Comparison of ENCODE assay signal across 13 cellular contexts in genomic region chr18:55419132-55419938, GRCh38.
A peak's percentile ranks its signal among the peaks of the same experiment; 100 is the strongest.
DNase-seq lines count a peak whose midpoint lies in the region; ATAC-seq, FAIRE-seq and TF ChIP-seq lines count a peak whose summit lies in the region.
"Had no signal": no experiment of that assay in that cellular context is flagged by ENCODE, and none has a peak within 500 bp of the region (broad histone marks: within the 10 kb centered on the region; RNA-seq: fewer than 3 reads in every experiment).

No MANE protein-coding gene starts in this region.

- ATAC-seq in activated B cell treated with CpG ODN at 0.5 μM for 24 hours (ENCODE audit: low read depth) (no peak), HG03280 (IDR thresholded peaks at IDR 0.05; ENCODE audit: unreplicated experiment) (no peak), left lobe of liver (no peak)
- ATAC-seq: stimulated activated effector memory CD8-positive, alpha-beta T cell treated with anti-CD3 and anti-CD28 coated beads, Interleukin-12 subunit alpha, Interleukin-12 subunit beta, amount 100 ng/mL, for 72 hours had no signal

- H3K27me3 ChIP-seq in HUES64 (ENCODE audit: insufficient read depth, low read length): no peaks in the 10 kb centered on the region

- no peak overlapping the region for H3K9ac ChIP-seq in HUES64 (ENCODE audit: low read depth, low read length)

- no peaks in the 10 kb centered on the region for H3K36me3 Mint-ChIP-seq in activated B cell treated with CpG ODN at 0.5 μM for 24 hours (ENCODE audit: low read depth)
- H3K36me3 Mint-ChIP-seq: stimulated activated effector memory CD8-positive, alpha-beta T cell treated with anti-CD3 and anti-CD28 coated beads, Interleukin-12 subunit alpha, Interleukin-12 subunit beta, amount 100 ng/mL, for 72 hours had no signal

- H3K9me3 Mint-ChIP-seq in activated B cell treated with CpG ODN at 0.5 μM for 24 hours: no peaks in the 10 kb centered on the region

- DNase-seq in activated B cell treated with CpG ODN at 0.5 μM for 24 hours (no peak), superior temporal gyrus (ENCODE audit: extremely low spot score) (peak; percentile 72), ACHN (no peak), left lobe of liver (ENCODE audit: low spot score) (no peak), UCSD-AML1 (lab: John Stamatoyannopoulos, UW; ENCODE audit: unreplicated experiment) (no peak)
- DNase-seq: activated CD8-positive, alpha-beta memory T cell treated with anti-CD3 and anti-CD28 coated beads, Interleukin-2, amount 50 U/mL, for 4 hours; DMS79 treated with DMSO at 0.1 percent for 48 hours; NCI-H2227 treated with DMSO at 0.1 percent for 48 hours; T-helper 1 cell had no signal

- no peaks in the 10 kb centered on the region for H3K36me3 ChIP-seq in HUES64 (ENCODE audit: insufficient read depth, low read length)

- TF ChIP-seq CTCF in activated B cell treated with CpG ODN at 0.5 μM for 24 hours (IDR thresholded peaks at IDR 0.05): no peak

- intact Hi-C loops in activated B cell treated with CpG ODN at 0.5 μM for 24 hours (cut with micrococcal nuclease): loop anchor here (5.0 kb wide), 2 partner anchors 42 to 693 kb away; no protein-coding TSS in a partner anchor

- FAIRE-seq in islet of Langerhans (lab: Jason Lieb, UNC): peak; percentile 76

- H3K27ac Mint-ChIP-seq in activated B cell treated with CpG ODN at 0.5 μM for 24 hours: peak overlapping the region; percentile 87
- H3K27ac Mint-ChIP-seq: stimulated activated effector memory CD8-positive, alpha-beta T cell treated with anti-CD3 and anti-CD28 coated beads, Interleukin-12 subunit alpha, Interleukin-12 subunit beta, amount 100 ng/mL, for 72 hours had no signal

- POLR2A ChIA-PET in activated B cell treated with CpG ODN at 0.5 μM for 24 hours (lab: Charles Lee): interaction anchor here (0.6 kb wide), 1 partner anchor 438 kb away, joined by 4 read pairs; no protein-coding TSS in a partner anchor

- no peaks in the 10 kb centered on the region for H3K9me3 ChIP-seq in HUES64 (ENCODE audit: insufficient read depth, low read depth, low read length)

- H3K27ac ChIP-seq in HUES64 (ENCODE audit: low read depth, low read length): peak overlapping the region; percentile 70

- in situ Hi-C loops in ACHN (cut with HindIII; ENCODE audit: low pct_ligation_motif_present, low pct_unique_long_range_greater_than_20kb, low sequenced_read_pairs): no loop called here

- H3K27me3 Mint-ChIP-seq in activated B cell treated with CpG ODN at 0.5 μM for 24 hours: peaks cover 2% of the 10 kb centered on the region

- CTCF ChIA-PET in activated B cell treated with CpG ODN at 0.5 μM for 24 hours (lab: Charles Lee): interaction anchor here (2.1 kb wide), 1 partner anchor 185 kb away, joined by 5 read pairs; no protein-coding TSS in a partner anchor

- peaks cover 86% of the 10 kb centered on the region for H3K4me1 ChIP-seq in HUES64 (ENCODE audit: insufficient read depth, low read length)

- peaks cover 72% of the 10 kb centered on the region for H3K4me1 Mint-ChIP-seq in activated B cell treated with CpG ODN at 0.5 μM for 24 hours
- H3K4me1 Mint-ChIP-seq: stimulated activated effector memory CD8-positive, alpha-beta T cell treated with anti-CD3 and anti-CD28 coated beads, Interleukin-12 subunit alpha, Interleukin-12 subunit beta, amount 100 ng/mL, for 72 hours had no signal

- peak overlapping the region; percentile 3 for H3K4me3 ChIP-seq in HUES64 (ENCODE audit: low read length)

- peak overlapping the region; percentile 80 for H3K4me3 Mint-ChIP-seq in activated B cell treated with CpG ODN at 0.5 μM for 24 hours
- H3K4me3 Mint-ChIP-seq: stimulated activated effector memory CD8-positive, alpha-beta T cell treated with anti-CD3 and anti-CD28 coated beads, Interleukin-12 subunit alpha, Interleukin-12 subunit beta, amount 100 ng/mL, for 72 hours had no signal

- WGBS in HUES64: 6% methylated on average over 3 of the region's 5 CpGs
